10 cellular contexts compared by ENCODE assay signal in the genomic region with DNA sequence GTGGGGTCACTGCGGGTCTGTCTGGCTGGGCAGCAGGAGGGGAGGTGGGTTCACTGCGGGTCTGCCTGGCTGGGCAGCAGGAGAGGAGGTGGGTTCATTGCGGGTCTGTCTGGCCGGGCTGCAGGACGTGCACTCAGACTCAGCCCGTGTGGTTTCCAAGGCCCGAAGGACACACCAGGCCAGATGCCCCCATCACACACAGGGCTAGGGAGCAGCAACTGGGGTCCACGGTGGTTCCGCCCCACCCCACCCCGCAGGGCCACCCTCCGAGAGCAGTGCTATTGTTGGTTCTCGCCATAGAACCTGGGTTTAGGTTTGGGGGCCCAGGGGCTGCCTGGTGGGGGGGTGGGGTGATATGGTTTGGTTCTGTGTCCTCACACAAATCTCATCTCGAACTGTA. TPM values are rescaled to one million over a fixed set of nuclear protein-coding genes. Genes with fewer than 3 reads are reported as not detected.
"Had no signal": no experiment of that assay in that cellular context is flagged by ENCODE, and none has a peak within 500 bp of the region (broad histone marks: within the 10 kb centered on the region; RNA-seq: fewer than 3 reads in every experiment).

No MANE protein-coding gene starts in this region.

- H3K4me3 Mint-ChIP-seq: HFFc6 had no signal

- H3K27me3 Mint-ChIP-seq: IgD-negative memory B cell had no signal

- H3K27ac ChIP-seq: GM23248, HL-60 had no signal

- H3K9me3 ChIP-seq: HAP-1 had no signal

- H3K9me3 Mint-ChIP-seq: HFFc6, IgD-negative memory B cell had no signal

- DNase-seq: GM23248, GOT3, H7, HFFc6 had no signal

- H3K27ac Mint-ChIP-seq: HFFc6, IgD-negative memory B cell had no signal

- ATAC-seq: HepG2 had no signal

- H3K4me3 ChIP-seq: GM23248, HAP-1 had no signal

- H3K36me3 ChIP-seq: HAP-1 had no signal

- H3K36me3 Mint-ChIP-seq: IgD-negative memory B cell had no signal

RNA-seq across cellular contexts. Expression of a gene that starts 13.9 kb away (rescaled TPM):
- total RNA-seq: GM23248, H4, H7, HT1080 had no signal
